ENCODE assay signal across 19 cellular contexts in genomic region chr17:41535764-41536481, GRCh38. TPM values are rescaled to one million over a fixed set of nuclear protein-coding genes. Genes with fewer than 3 reads are reported as not detected.
DNase-seq lines count a peak whose midpoint lies in the region; ATAC-seq, FAIRE-seq and TF ChIP-seq lines count a peak whose summit lies in the region.
"Had no signal": no experiment of that assay in that cellular context is flagged by ENCODE, and none has a peak within 500 bp of the region (broad histone marks: within the 10 kb centered on the region; RNA-seq: fewer than 3 reads in every experiment).

No MANE protein-coding gene starts in this region.

- TF ChIP-seq POLR2A in body of pancreas (IDR thresholded peaks at IDR 0.05) = no peak

- DNase-seq in Calu3 = peak; percentile 74
- DNase-seq in bronchial epithelial cell (ENCODE audit: low read depth) = peak; percentile 37
- peak; percentile 81 for DNase-seq in mucosa of gallbladder (ENCODE audit: low spot score)
- DNase-seq in body of pancreas = no peak
- DNase-seq in A172 (ENCODE audit: low spot score) = no peak
- DNase-seq in activated naive CD4-positive, alpha-beta T cell treated with anti-CD3 and anti-CD28 coated beads for 36 hours = no peak
- DNase-seq: activated CD4-positive, alpha-beta T cell treated with anti-CD3 and anti-CD28 coated beads for 48 hours; activated naive CD8-positive, alpha-beta T cell treated with anti-CD3 and anti-CD28 coated beads for 36 hours; activated T-cell treated with anti-CD3 and anti-CD28 coated beads for 4 hours; central memory CD4-positive, alpha-beta T cell; gastrocnemius medialis; immature natural killer cell; MM.1S; NCI-H2029 treated with DMSO at 0.1 percent for 48 hours; NCI-H526; RPMI8226; stimulated activated CD4-positive, alpha-beta T cell treated with anti-CD3 and anti-CD28 coated beads, Interleukin-12 subunit alpha, Interleukin-12 subunit beta, amount 100 ng/mL, for 4 hours had no signal

- no peaks in the 10 kb centered on the region for H3K27me3 Mint-ChIP-seq in Calu3 (ENCODE audit: unreplicated experiment)
- H3K27me3 Mint-ChIP-seq in activated naive CD4-positive, alpha-beta T cell treated with anti-CD3 and anti-CD28 coated beads for 36 hours (ENCODE audit: low read depth) = peaks cover 6% of the 10 kb centered on the region

- H3K36me3 ChIP-seq in bronchial epithelial cell (ENCODE audit: control insufficient read depth, insufficient read depth, low read length) = no peaks in the 10 kb centered on the region
- no peaks in the 10 kb centered on the region for H3K36me3 ChIP-seq in body of pancreas (replicated peaks in 1 of 2; ENCODE audit: insufficient read depth in 1 of 2, low read depth in 2 of 2)
- H3K36me3 ChIP-seq: gastrocnemius medialis had no signal

- no peaks in the 10 kb centered on the region for H3K9me3 Mint-ChIP-seq in Calu3 (ENCODE audit: low read depth, unreplicated experiment)
- no peaks in the 10 kb centered on the region for H3K9me3 Mint-ChIP-seq in activated naive CD4-positive, alpha-beta T cell treated with anti-CD3 and anti-CD28 coated beads for 36 hours
- H3K9me3 Mint-ChIP-seq: activated naive CD8-positive, alpha-beta T cell treated with anti-CD3 and anti-CD28 coated beads for 36 hours; immature natural killer cell had no signal

- H3K27me3 ChIP-seq in bronchial epithelial cell (ENCODE audit: control insufficient read depth, insufficient read depth, low read length) = no peaks in the 10 kb centered on the region
- no peaks in the 10 kb centered on the region for H3K27me3 ChIP-seq in body of pancreas

- BruUV-seq in Calu3 (replicated peaks; lab: Mats Ljungman, UMichigan) = no TSS peak

- no peak overlapping the region for H3K4me3 ChIP-seq in bronchial epithelial cell (ENCODE audit: low read depth, low read length)
- no peak overlapping the region for H3K4me3 ChIP-seq in body of pancreas
- H3K4me3 ChIP-seq: gastrocnemius medialis had no signal

- CTCF ChIA-PET in Calu3 (lab: Charles Lee) = interaction anchor here (0.9 to 3.8 kb wide), 8 partner anchors 8 to 155 kb away, joined by 3 to 39 read pairs (median 4); partner anchors contain the start of gene KRT19
- CTCF ChIA-PET in activated naive CD4-positive, alpha-beta T cell treated with anti-CD3 and anti-CD28 coated beads for 36 hours (lab: Charles Lee) = interaction anchor here (0.8 to 2.9 kb wide), 2 partner anchors 13 to 112 kb away, joined by 3 to 9 read pairs; no protein-coding TSS in a partner anchor

- H3K4me3 Mint-ChIP-seq in Calu3 (ENCODE audit: low read depth, unreplicated experiment) = no peak overlapping the region
- H3K4me3 Mint-ChIP-seq in activated naive CD4-positive, alpha-beta T cell treated with anti-CD3 and anti-CD28 coated beads for 36 hours = no peak overlapping the region
- H3K4me3 Mint-ChIP-seq: activated naive CD8-positive, alpha-beta T cell treated with anti-CD3 and anti-CD28 coated beads for 36 hours; immature natural killer cell had no signal

- H3K4me1 Mint-ChIP-seq in Calu3 (ENCODE audit: low read depth, unreplicated experiment) = peaks cover 88% of the 10 kb centered on the region
- no peaks in the 10 kb centered on the region for H3K4me1 Mint-ChIP-seq in activated naive CD4-positive, alpha-beta T cell treated with anti-CD3 and anti-CD28 coated beads for 36 hours (ENCODE audit: low read depth)
- H3K4me1 Mint-ChIP-seq: activated naive CD8-positive, alpha-beta T cell treated with anti-CD3 and anti-CD28 coated beads for 36 hours; immature natural killer cell had no signal

- TF ChIP-seq CTCF in Calu3 (IDR thresholded peaks at IDR 0.05; ENCODE audit: unreplicated experiment) = no peak
- no peak for TF ChIP-seq CTCF in bronchial epithelial cell (IDR thresholded peaks at IDR 0.05; ENCODE audit: insufficient read depth, low read length, severe bottlenecking)
- no peak for TF ChIP-seq CTCF in body of pancreas (IDR thresholded peaks at IDR 0.05)

- intact Hi-C loops in Calu3 (cut with micrococcal nuclease; ENCODE audit: unreplicated experiment) (no loop called here), body of pancreas (cut with DNase I) (no loop called here)
- intact Hi-C loops in activated naive CD4-positive, alpha-beta T cell treated with anti-CD3 and anti-CD28 coated beads for 36 hours (cut with micrococcal nuclease) = no loop called here

- H3K27ac ChIP-seq in body of pancreas = no peak overlapping the region
- H3K27ac ChIP-seq: gastrocnemius medialis had no signal

- peaks cover 2% of the 10 kb centered on the region for H3K36me3 Mint-ChIP-seq in Calu3 (ENCODE audit: insufficient read depth, unreplicated experiment)
- H3K36me3 Mint-ChIP-seq in activated naive CD4-positive, alpha-beta T cell treated with anti-CD3 and anti-CD28 coated beads for 36 hours (ENCODE audit: low read depth) = no peaks in the 10 kb centered on the region
- H3K36me3 Mint-ChIP-seq: activated naive CD8-positive, alpha-beta T cell treated with anti-CD3 and anti-CD28 coated beads for 36 hours; immature natural killer cell had no signal

- FAIRE-seq in bronchial epithelial cell (lab: Jason Lieb, UNC) = no peak
- FAIRE-seq: endometrium, GM18507 had no signal

- H3K4me1 ChIP-seq in body of pancreas = no peaks in the 10 kb centered on the region
- H3K4me1 ChIP-seq: gastrocnemius medialis had no signal

- H3K27ac Mint-ChIP-seq in Calu3 (ENCODE audit: unreplicated experiment) = peak overlapping the region; percentile 50
- H3K27ac Mint-ChIP-seq in activated naive CD4-positive, alpha-beta T cell treated with anti-CD3 and anti-CD28 coated beads for 36 hours = no peak overlapping the region
- H3K27ac Mint-ChIP-seq: activated naive CD8-positive, alpha-beta T cell treated with anti-CD3 and anti-CD28 coated beads for 36 hours; immature natural killer cell had no signal

- ATAC-seq in body of pancreas = no peak
- ATAC-seq: gastrocnemius medialis had no signal

- WGBS in body of pancreas, 2 donors = 22 to 63% methylated on average over 4 to 14 of the region's 15 CpGs

- no peaks in the 10 kb centered on the region for H3K9me3 ChIP-seq in body of pancreas
- H3K9me3 ChIP-seq: gastrocnemius medialis had no signal

RNA-seq across cellular contexts. Expression of gene KRT19, which starts 7.8 kb away (rescaled TPM):
- total RNA-seq in Calu3 (2022) (2,554 and 3,048 TPM in 2 replicates), bronchial epithelial cell (3,104 and 4,112 TPM in 2 replicates), mucosa of gallbladder (1,522 TPM), body of pancreas (100 to 1,000 TPM in 1 of 2 donors, 10 to 100 TPM in 1; 77.5 to 121 TPM)
- 8.5 and 11.5 TPM in 2 replicates for total RNA-seq in A172 (2014; rRNA removed; shearing (Covaris generic))
- not detected for total RNA-seq in activated naive CD4-positive, alpha-beta T cell treated with anti-CD3 and anti-CD28 coated beads for 36 hours
- total RNA-seq: activated naive CD8-positive, alpha-beta T cell treated with anti-CD3 and anti-CD28 coated beads for 36 hours had no signal

RNA-seq across cellular contexts. Expression of gene KRT15, which starts 17.2 kb away (rescaled TPM):
- total RNA-seq in Calu3 (2022) = 83.0 and 86.8 TPM in 2 replicates
- total RNA-seq in bronchial epithelial cell = 67.9 and 71.8 TPM in 2 replicates
- total RNA-seq in mucosa of gallbladder = 5.6 TPM
- total RNA-seq in body of pancreas = under 1 TPM in 1 of 2 donors, not detected in 1; 0.52 TPM
- total RNA-seq in A172 (2014; rRNA removed; shearing (Covaris generic)) = 29.8 and 31.9 TPM in 2 replicates
- total RNA-seq in activated naive CD4-positive, alpha-beta T cell treated with anti-CD3 and anti-CD28 coated beads for 36 hours = not detected
- total RNA-seq: activated naive CD8-positive, alpha-beta T cell treated with anti-CD3 and anti-CD28 coated beads for 36 hours; gastrocnemius medialis had no signal

RNA-seq across cellular contexts. Expression of gene KRT13, which starts 30.5 kb away (rescaled TPM):
- 45.7 and 323 TPM in 2 replicates for total RNA-seq in Calu3 (2022)
- total RNA-seq in bronchial epithelial cell = 112 and 242 TPM in 2 replicates
- 0.40 TPM for total RNA-seq in mucosa of gallbladder
- not detected for total RNA-seq in body of pancreas
- total RNA-seq in A172 (2014; rRNA removed; shearing (Covaris generic)) = 2.7 and 2.8 TPM in 2 replicates
- total RNA-seq in activated naive CD4-positive, alpha-beta T cell treated with anti-CD3 and anti-CD28 coated beads for 36 hours = not detected
- total RNA-seq: activated naive CD8-positive, alpha-beta T cell treated with anti-CD3 and anti-CD28 coated beads for 36 hours; gastrocnemius medialis had no signal

RNA-seq across cellular contexts. Expression of gene KRT9, which starts 35.9 kb away (rescaled TPM):
- total RNA-seq in Calu3 (2022) = not detected in 2 replicates
- total RNA-seq in bronchial epithelial cell = 0.26 and 0.51 TPM in 2 replicates
- total RNA-seq in mucosa of gallbladder = not detected
- total RNA-seq in body of pancreas = not detected
- total RNA-seq in A172 (2014; rRNA removed; shearing (Covaris generic)) = not detected in 2 replicates
- total RNA-seq in activated naive CD4-positive, alpha-beta T cell treated with anti-CD3 and anti-CD28 coated beads for 36 hours = not detected
- total RNA-seq: activated naive CD8-positive, alpha-beta T cell treated with anti-CD3 and anti-CD28 coated beads for 36 hours; gastrocnemius medialis had no signal

RNA-seq across cellular contexts. Expression of gene KRT36, which starts 46.2 kb away (rescaled TPM):
- total RNA-seq in Calu3 (2022) (not detected in 2 replicates), bronchial epithelial cell (under 0.01 TPM in 1 of 2 replicates, not detected in the other), mucosa of gallbladder (not detected), body of pancreas (not detected)
- 0.05 TPM in 1 of 2 replicates, not detected in the other for total RNA-seq in A172 (2014; rRNA removed; shearing (Covaris generic))
- total RNA-seq in activated naive CD4-positive, alpha-beta T cell treated with anti-CD3 and anti-CD28 coated beads for 36 hours = not detected
- total RNA-seq: activated naive CD8-positive, alpha-beta T cell treated with anti-CD3 and anti-CD28 coated beads for 36 hours; gastrocnemius medialis had no signal

Comparison
In these comparisons a context has a peak if more than half of its experiments do, and no peak if none do; other contexts are left out.
1. DNase-seq: peak in Calu3 (single experiment), bronchial epithelial cell (single experiment) and mucosa of gallbladder (single experiment); none in body of pancreas (0 of 4), A172 (single experiment) and activated naive CD4-positive, alpha-beta T cell treated with anti-CD3 and anti-CD28 coated beads for 36 hours (single experiment).
2. RNA of gene KRT13, which starts 30.5 kb away (total RNA-seq): 112 to 242 TPM in bronchial epithelial cell and 45.7 to 323 TPM in Calu3; 2.7 to 2.8 TPM in A172, 0.40 TPM in mucosa of gallbladder (single experiment), not detected in body of pancreas and not detected in activated naive CD4-positive, alpha-beta T cell treated with anti-CD3 and anti-CD28 coated beads for 36 hours; every median in the first group is over 10 times any median in the second.